17 cellular contexts compared by ENCODE assay signal in the genomic region with DNA sequence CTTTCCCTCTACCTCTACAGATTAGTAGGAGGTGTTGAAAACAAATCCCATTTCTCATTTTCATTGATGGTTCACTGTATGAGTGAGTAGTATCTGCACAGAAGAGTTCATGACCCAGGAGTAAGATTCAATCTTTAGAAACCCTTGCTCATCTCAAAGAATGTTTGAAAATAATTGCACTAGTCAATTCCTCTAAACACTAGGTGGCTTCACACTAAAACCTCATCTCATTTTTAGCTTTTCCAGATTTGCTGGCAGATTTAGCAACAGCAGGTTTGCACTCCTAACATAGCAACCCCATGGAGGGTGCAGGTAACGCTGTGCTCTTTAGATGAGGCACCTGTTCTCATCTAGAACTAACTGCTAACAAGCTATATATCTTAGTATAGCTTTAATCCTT.
DNase-seq lines count a peak whose midpoint lies in the region; ATAC-seq and TF ChIP-seq lines count a peak whose summit lies in the region.
"Had no signal": no experiment of that assay in that cellular context is flagged by ENCODE, and none has a peak within 500 bp of the region (broad histone marks: within the 10 kb centered on the region; RNA-seq: fewer than 3 reads in every experiment).

No MANE protein-coding gene starts in this region.

- H3K27me3 ChIP-seq in GM23248 (replicated peaks; ENCODE audit: insufficient read depth) (no peaks in the 10 kb centered on the region), right lobe of liver (no peaks in the 10 kb centered on the region)
- H3K27me3 ChIP-seq: BLaER1 treated with 17β-estradiol and CSF1 and Interleukin-3, amounts not matched to agents 10 nM and 100 nM had no signal

- H3K4me2 ChIP-seq in GM23248 (ENCODE audit: unreplicated experiment) (peak overlapping the region; percentile 8), OCI-LY7 (ENCODE audit: low read length) (no peak overlapping the region)
- H3K4me2 ChIP-seq: BLaER1 treated with 17β-estradiol and CSF1 and Interleukin-3, amounts not matched to agents 10 nM and 100 nM had no signal

- intact Hi-C loops in OCI-LY7 (cut with micrococcal nuclease; ENCODE audit: unreplicated experiment) (loop anchor here (5.0 kb wide), 1 partner anchor 357 kb away; no protein-coding TSS in a partner anchor), right lobe of liver (cut with DNase I) (no loop called here), left colon (cut with DNase I, micrococcal nuclease) (no loop called here)

- WGBS in GM23248 (ENCODE audit: low coverage in 1 of 2, low lambda C conversion rate in 2 of 2, missing lambda C conversion rate in 2 of 2), 2 experiments = 94 to 96% methylated on average over 1 of the region's 1 CpG
- 33% methylated on average over 1 of the region's 1 CpG for WGBS in right lobe of liver (ENCODE audit: insufficient coverage, low coverage, low lambda C conversion rate, missing lambda C conversion rate)

- H3K79me2 ChIP-seq in GM23248 (ENCODE audit: insufficient read depth) = no peaks in the 10 kb centered on the region
- H3K79me2 ChIP-seq in OCI-LY7 (ENCODE audit: insufficient read depth, low read depth, low read length) = no peaks in the 10 kb centered on the region

- H3K4me3 ChIP-seq in GM23248 = no peak overlapping the region
- H3K4me3 ChIP-seq in OCI-LY7 (ENCODE audit: low read depth, low read length, poor library complexity, severe bottlenecking) = no peak overlapping the region
- H3K4me3 ChIP-seq in right lobe of liver = no peak overlapping the region
- H3K4me3 ChIP-seq: BLaER1 treated with 17β-estradiol and CSF1 and Interleukin-3, amounts not matched to agents 10 nM and 100 nM; K562 had no signal

- in situ Hi-C loops in GM23248 (cut with MboI) = no loop called here

- H3K27ac ChIP-seq in GM23248 = no peak overlapping the region
- no peak overlapping the region for H3K27ac ChIP-seq in OCI-LY7 (ENCODE audit: low read depth, low read length, poor library complexity, severe bottlenecking)
- H3K27ac ChIP-seq in right lobe of liver = no peak overlapping the region
- H3K27ac ChIP-seq: BLaER1 treated with 17β-estradiol and CSF1 and Interleukin-3, amounts not matched to agents 10 nM and 100 nM; HL-60 had no signal

- peaks cover 53% of the 10 kb centered on the region for H3F3A ChIP-seq in GM23248 (ENCODE audit: insufficient read depth)

- H3K9me2 ChIP-seq in GM23248 (ENCODE audit: insufficient read depth) (0 out of 2 replicates have a peak, but pooled peaks cover 5% of the 10 kb centered on the region), OCI-LY7 (ENCODE audit: insufficient read depth, low read length) (no peaks in the 10 kb centered on the region)

- H2AFZ ChIP-seq in GM23248 (no peak overlapping the region), OCI-LY7 (ENCODE audit: low read length) (peak overlapping the region; percentile 1; the same call in 1 of the 2 replicates)

- POLR2A ChIA-PET in OCI-LY7 (lab: Charles Lee) = interaction anchor here (1.2 kb wide), 1 partner anchor 15 kb away, joined by 4 read pairs; no protein-coding TSS in a partner anchor

- H3K9me3 ChIP-seq in GM23248 (ENCODE audit: low read depth) = no peaks in the 10 kb centered on the region
- H3K9me3 ChIP-seq in OCI-LY7 (ENCODE audit: low read length) = no peaks in the 10 kb centered on the region
- no peaks in the 10 kb centered on the region for H3K9me3 ChIP-seq in right lobe of liver
- H3K9me3 ChIP-seq: BLaER1 treated with 17β-estradiol and CSF1 and Interleukin-3, amounts not matched to agents 10 nM and 100 nM had no signal

- BruUV-seq in OCI-LY7 (replicated peaks; lab: Mats Ljungman, UMichigan) = no TSS peak

- H3K36me3 ChIP-seq in GM23248 (ENCODE audit: low read depth) = no peaks in the 10 kb centered on the region
- no peaks in the 10 kb centered on the region for H3K36me3 ChIP-seq in OCI-LY7 (ENCODE audit: insufficient read depth, low read length)
- no peaks in the 10 kb centered on the region for H3K36me3 ChIP-seq in right lobe of liver
- H3K36me3 ChIP-seq: BLaER1 treated with 17β-estradiol and CSF1 and Interleukin-3, amounts not matched to agents 10 nM and 100 nM had no signal

- peak in 3 of 4 donors; percentile 26 to 49 (median 48) for ATAC-seq in right lobe of liver
- no peak for ATAC-seq in HG02938 (IDR thresholded peaks at IDR 0.05; ENCODE audit: unreplicated experiment)
- ATAC-seq in left colon = no peak
- ATAC-seq: CD8-positive, alpha-beta T cell; K562 had no signal

- H3K4me1 ChIP-seq in GM23248 (ENCODE audit: insufficient read depth) (peaks cover 47% of the 10 kb centered on the region), OCI-LY7 (ENCODE audit: insufficient read depth, low read length, poor library complexity, severe bottlenecking) (no peaks in the 10 kb centered on the region), right lobe of liver (peaks cover 0 to 16% (median 0%) of the 10 kb centered on the region in 4 donors)

- DNase-seq in GM23248 (no peak), OCI-LY7 (ENCODE audit: low spot score) (no peak), fibroblast of gingiva (ENCODE audit: low read depth) (peak; percentile 4), right lobe of liver (no peak), left colon (no peak)
- DNase-seq in activated CD4-positive, alpha-beta T cell treated with anti-CD3 and anti-CD28 coated beads for 1 hour = no peak
- DNase-seq: Calu3; CD8-positive, alpha-beta T cell; DMS53; DND-41; EL; H9; IMR-90 had no signal

- CTCF ChIA-PET in OCI-LY7 (lab: Charles Lee; ENCODE audit: unreplicated experiment) = no interaction called here

- TF ChIP-seq CTCF in OCI-LY7 (conservative IDR thresholded peaks at IDR 0.05; ENCODE audit: low read length) = peak; percentile 29; the same call in 1 of the 2 replicates
- TF ChIP-seq CTCF in right lobe of liver (IDR thresholded peaks at IDR 0.05) = peak; percentile 8 to 25 (median 18)

- H4K20me1 ChIP-seq in GM23248 (ENCODE audit: insufficient read depth) (no peaks in the 10 kb centered on the region), OCI-LY7 (ENCODE audit: insufficient read depth, low read length) (no peaks in the 10 kb centered on the region)
- H4K20me1 ChIP-seq: BLaER1 treated with 17β-estradiol and CSF1 and Interleukin-3, amounts not matched to agents 10 nM and 100 nM had no signal

- no peak overlapping the region for H3K9ac ChIP-seq in GM23248
- H3K9ac ChIP-seq: BLaER1 treated with 17β-estradiol and CSF1 and Interleukin-3, amounts not matched to agents 10 nM and 100 nM had no signal

- TF ChIP-seq POLR2A in right lobe of liver (IDR thresholded peaks at IDR 0.05) = no peak

Comparison
In these comparisons a context has a peak if more than half of its experiments do, and no peak if none do; other contexts are left out.
1. ATAC-seq: peak in right lobe of liver (3 of 4); none in HG02938 (single experiment) and left colon (single experiment).